Comparison of ENCODE assay signal across 13 cellular contexts in the genomic region with DNA sequence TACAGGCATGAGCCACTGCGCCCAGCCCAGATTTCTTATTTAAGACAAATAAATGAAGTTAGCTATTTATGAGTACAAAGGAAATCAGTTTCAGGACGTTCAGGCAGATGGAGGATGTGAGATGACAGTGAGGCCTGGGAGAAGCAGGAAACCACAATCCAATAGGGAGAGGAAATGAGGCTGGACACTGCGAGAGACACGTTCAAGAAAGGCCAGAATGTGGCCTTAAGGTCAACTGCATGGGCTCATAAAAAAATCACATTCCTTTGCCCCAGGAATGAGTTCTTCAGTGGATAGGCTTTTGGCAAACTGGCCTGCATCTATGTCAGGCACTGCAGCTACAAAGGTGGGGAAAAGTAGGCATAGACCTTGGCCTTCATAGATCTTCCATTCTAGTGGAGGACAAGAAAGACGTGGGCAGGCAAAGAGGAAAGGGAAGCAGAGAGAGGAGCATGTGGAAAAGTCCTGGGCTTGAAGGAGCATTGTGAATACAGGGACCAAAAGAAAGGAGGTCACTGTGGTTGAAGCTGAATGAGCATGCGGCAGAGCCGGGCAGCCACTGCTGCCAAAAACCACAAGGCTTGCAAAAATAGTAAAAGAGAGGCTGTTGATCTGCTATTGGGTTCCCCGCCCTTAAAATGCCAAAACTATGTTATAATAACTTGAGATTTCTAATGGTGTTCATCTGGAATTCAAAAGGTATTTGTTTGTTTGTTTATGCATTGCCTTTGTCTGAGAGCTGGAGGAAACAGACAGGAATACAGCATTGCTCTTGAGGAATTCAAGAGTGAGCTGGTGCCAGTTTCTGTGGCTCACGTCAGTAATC.
DNase-seq lines count a peak whose midpoint lies in the region; ATAC-seq, FAIRE-seq and TF ChIP-seq lines count a peak whose summit lies in the region.
"Had no signal": no experiment of that assay in that cellular context is flagged by ENCODE, and none has a peak within 500 bp of the region (broad histone marks: within the 10 kb centered on the region; RNA-seq: fewer than 3 reads in every experiment).

No MANE protein-coding gene starts in this region.

- no peak for FAIRE-seq in kidney (lab: Jason Lieb, UNC)
- FAIRE-seq: keratinocyte had no signal

- TF ChIP-seq POLR2A in prostate gland (IDR thresholded peaks at IDR 0.05), result no peak

- H3K9me3 ChIP-seq in Loucy (ENCODE audit: insufficient read depth, low read depth, low read length) (no peaks in the 10 kb centered on the region), kidney (ENCODE audit: control insufficient read depth in 1 of 2, low read length in 2 of 2) (no peaks in the 10 kb centered on the region), thoracic aorta (no peaks in the 10 kb centered on the region), neuronal stem cell (replicated peaks in 1 of 2; ENCODE audit: control insufficient read depth in 2 of 2, insufficient read depth in 1 of 2, low read depth in 1 of 2, low read length in 2 of 2) (peaks cover 0 to 3% of the 10 kb centered on the region in 2 donors), prostate gland (no peaks in the 10 kb centered on the region)
- H3K9me3 ChIP-seq: suprapubic skin had no signal

- H3K9me2 ChIP-seq in Loucy (replicated peaks; ENCODE audit: low read depth, low read length), result no peaks in the 10 kb centered on the region

- no peaks in the 10 kb centered on the region for H3K79me1 ChIP-seq in neuronal stem cell (ENCODE audit: low read depth, low read length)

- peak; percentile 19 for ATAC-seq in thoracic aorta (ENCODE audit: insufficient number of reproducible peaks, low FRiP score, low read depth)

- no peak overlapping the region for H3K23ac ChIP-seq in neuronal stem cell (ENCODE audit: low read depth, low read length, poor library complexity)

- H3K27me3 ChIP-seq in Loucy (ENCODE audit: insufficient read depth, low read length, poor library complexity, severe bottlenecking) (no peaks in the 10 kb centered on the region), brain microvascular endothelial cell (replicated peaks) (no peaks in the 10 kb centered on the region), thoracic aorta (replicated peaks; ENCODE audit: insufficient read depth) (no peaks in the 10 kb centered on the region), neuronal stem cell (ENCODE audit: control insufficient read depth in 3 of 3, insufficient read depth in 3 of 3, low read depth in 1 of 3, low read length in 3 of 3) (no peaks in the 10 kb centered on the region), prostate gland (replicated peaks; ENCODE audit: insufficient read depth) (no peaks in the 10 kb centered on the region)
- H3K27me3 ChIP-seq: suprapubic skin had no signal

- intact Hi-C loops in kidney (cut with DNase I), result no loop called here
- intact Hi-C loops in prostate gland (cut with DNase I), result no loop called here

- H2BK5ac ChIP-seq in neuronal stem cell (ENCODE audit: low read length), result no peak overlapping the region

- H3K4me2 ChIP-seq in Loucy (ENCODE audit: low read depth, low read length, poor library complexity, severe bottlenecking) (peak overlapping the region; percentile 48), neuronal stem cell (ENCODE audit: insufficient read depth, low read length, poor library complexity, severe bottlenecking) (no peak overlapping the region)

- H3K4me1 ChIP-seq in Loucy (ENCODE audit: insufficient read depth, low read length, poor library complexity, severe bottlenecking) (peaks cover 11% of the 10 kb centered on the region), kidney (ENCODE audit: control insufficient read depth in 1 of 2, insufficient read depth in 1 of 2, low read depth in 1 of 2, low read length in 2 of 2) (peaks cover 0 to 8% of the 10 kb centered on the region in 2 donors), thoracic aorta (ENCODE audit: control insufficient read depth in 1 of 2, low read depth in 2 of 2) (peaks cover 0 to 10% of the 10 kb centered on the region in 2 donors), neuronal stem cell (ENCODE audit: control insufficient read depth in 2 of 2, insufficient read depth in 1 of 2, low read depth in 1 of 2, low read length in 2 of 2) (no peaks in the 10 kb centered on the region), prostate gland (replicated peaks) (no peaks in the 10 kb centered on the region)

- H2AK5ac ChIP-seq in neuronal stem cell (ENCODE audit: low read depth, low read length), result no peak overlapping the region

- H3K4me3 ChIP-seq in Loucy (ENCODE audit: low read length, poor library complexity, severe bottlenecking) (no peak overlapping the region), brain microvascular endothelial cell (ENCODE audit: low read depth, low read length) (no peak overlapping the region), kidney (ENCODE audit: low read length in 2 of 2) (no peak overlapping the region), thoracic aorta (no peak overlapping the region), neuronal stem cell (ENCODE audit: low read length in 2 of 2) (no peak overlapping the region), prostate gland (no peak overlapping the region)
- H3K4me3 ChIP-seq: coronary artery, suprapubic skin had no signal

- no peak overlapping the region for H3K4ac ChIP-seq in neuronal stem cell (ENCODE audit: low read length)

- no peak overlapping the region for H3K14ac ChIP-seq in neuronal stem cell (ENCODE audit: low read length)

- H3K9ac ChIP-seq in Loucy (ENCODE audit: low read depth, low read length, poor library complexity, severe bottlenecking) (no peak overlapping the region), kidney (ENCODE audit: low read length in 2 of 2) (no peak overlapping the region), neuronal stem cell (ENCODE audit: low read depth, low read length, poor library complexity) (no peak overlapping the region)

- H3K36me3 ChIP-seq in Loucy (ENCODE audit: insufficient read depth, low read length) (no peaks in the 10 kb centered on the region), brain microvascular endothelial cell (replicated peaks) (no peaks in the 10 kb centered on the region), kidney (ENCODE audit: control insufficient read depth in 1 of 2, insufficient read depth in 2 of 2, low read length in 2 of 2) (no peaks in the 10 kb centered on the region), thoracic aorta (no peaks in the 10 kb centered on the region), neuronal stem cell (replicated peaks in 1 of 2; ENCODE audit: control insufficient read depth in 2 of 2, insufficient read depth in 2 of 2, low read length in 2 of 2) (no peaks in the 10 kb centered on the region), prostate gland (no peaks in the 10 kb centered on the region)
- H3K36me3 ChIP-seq: suprapubic skin had no signal

- H2BK12ac ChIP-seq in neuronal stem cell (ENCODE audit: low read length), result no peak overlapping the region

- peak overlapping the region; percentile 25; the same call in 1 of the 2 replicates for H2AFZ ChIP-seq in Loucy (ENCODE audit: low read length)
- H2AFZ ChIP-seq in neuronal stem cell (ENCODE audit: low read length), result no peak overlapping the region

- in situ Hi-C loops in brain microvascular endothelial cell (cut with HindIII; ENCODE audit: low pct_ligation_motif_present, low sequenced_read_pairs), result no loop called here

- H4K20me1 ChIP-seq in Loucy (ENCODE audit: insufficient read depth, low read length, poor library complexity, severe bottlenecking), result no peaks in the 10 kb centered on the region

- no peak overlapping the region for H3K18ac ChIP-seq in neuronal stem cell (ENCODE audit: low read length)

- peak overlapping the region; percentile 2 for H3K27ac ChIP-seq in brain microvascular endothelial cell
- peak overlapping the region; percentile 13 to 36 for H3K27ac ChIP-seq in kidney (ENCODE audit: low read depth in 2 of 2, low read length in 2 of 2)
- H3K27ac ChIP-seq in thoracic aorta, result no peak overlapping the region
- H3K27ac ChIP-seq in neuronal stem cell (replicated peaks; ENCODE audit: low read length), result no peak overlapping the region
- no peak overlapping the region for H3K27ac ChIP-seq in prostate gland
- H3K27ac ChIP-seq: suprapubic skin had no signal

- H4K8ac ChIP-seq in neuronal stem cell (ENCODE audit: low read depth, low read length), result no peak overlapping the region

- DNase-seq in brain microvascular endothelial cell (peak; percentile 61), kidney (no peak), thoracic aorta (ENCODE audit: low spot score) (no peak), neuronal stem cell (ENCODE audit: low spot score) (no peak), prostate gland (ENCODE audit: low spot score) (no peak), NCI-H1092 (lab: John Stamatoyannopoulos, UW) (no peak)
- no peak for DNase-seq in central memory CD4-positive, alpha-beta T cell
- DNase-seq: NCI-H1694, SIG-M5 had no signal

- no CpG with 5 or more reads among the region's 9 CpGs for WGBS in neuronal stem cell (ENCODE audit: extremely low coverage in 2 of 2, insufficient read length in 2 of 2, insufficient replicate concordance in 1 of 2), 2 donors
- WGBS in prostate gland, result 51% methylated on average over 9 of the region's 9 CpGs

- no peaks in the 10 kb centered on the region for H3F3A ChIP-seq in Loucy (ENCODE audit: low read depth)

- TF ChIP-seq CTCF in Loucy (conservative IDR thresholded peaks at IDR 0.05; ENCODE audit: low read length) (no peak), brain microvascular endothelial cell (IDR thresholded peaks at IDR 0.05; ENCODE audit: low read depth, low read length, missing control alignments) (no peak), kidney (IDR thresholded peaks at IDR 0.05; ENCODE audit: borderline replicate concordance, extremely low read depth, insufficient read depth) (no peak), thoracic aorta (IDR thresholded peaks at IDR 0.05) (no peak), prostate gland (IDR thresholded peaks at IDR 0.05) (no peak)

- H2BK120ac ChIP-seq in neuronal stem cell (ENCODE audit: low read depth, low read length), result no peak overlapping the region

- no peak overlapping the region for H2BK15ac ChIP-seq in neuronal stem cell (ENCODE audit: low read length)

- no peaks in the 10 kb centered on the region for H3K79me2 ChIP-seq in Loucy (ENCODE audit: insufficient read depth, low read length)

- no peak overlapping the region for H4K91ac ChIP-seq in neuronal stem cell (ENCODE audit: low read depth, low read length, poor library complexity)

Comparison
In these comparisons a context has a peak if more than half of its experiments do, and no peak if none do; other contexts are left out.
1. H3K27ac ChIP-seq: peak in brain microvascular endothelial cell (single experiment) and kidney (2 of 2); none in thoracic aorta (0 of 2), neuronal stem cell (single experiment) and prostate gland (0 of 2).